ENCODE assay signal across 20 cellular contexts in the genomic region with DNA sequence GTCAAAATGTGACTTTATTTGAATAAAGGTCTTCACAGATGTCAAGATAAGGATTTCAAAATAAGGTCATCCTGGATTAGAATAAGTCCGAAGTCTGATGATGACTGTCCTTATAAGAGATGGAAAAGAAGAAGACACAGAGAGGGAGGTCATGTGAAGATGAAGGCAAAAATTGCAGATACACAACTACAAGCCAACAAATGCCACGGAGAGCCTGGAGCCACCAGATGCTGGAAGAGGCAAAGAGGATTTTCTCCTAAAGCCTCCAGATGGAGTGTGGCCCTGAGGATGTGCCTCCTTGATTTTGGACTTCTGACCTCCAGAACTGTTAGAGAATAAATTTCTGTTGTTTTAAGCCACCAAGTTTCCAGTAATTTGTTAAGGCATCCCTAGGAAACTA. TPM values are rescaled to one million over a fixed set of nuclear protein-coding genes. Genes with fewer than 3 reads are reported as not detected.
"Had no signal": no experiment of that assay in that cellular context is flagged by ENCODE, and none has a peak within 500 bp of the region (broad histone marks: within the 10 kb centered on the region; RNA-seq: fewer than 3 reads in every experiment).

No MANE protein-coding gene starts in this region.

- H3K27me3 Mint-ChIP-seq: activated naive CD8-positive, alpha-beta T cell had no signal

- H3K36me3 ChIP-seq: suprapubic skin had no signal

- H3K4me3 Mint-ChIP-seq: activated naive CD8-positive, alpha-beta T cell; natural killer cell treated with Interleukin-12 subunit alpha and Interleukin-12 subunit beta and Interleukin-15 and Interleukin-18, amount 100 ng/mL, for 72 hours; WTC11 had no signal

- FAIRE-seq: endothelial cell of umbilical vein had no signal

- H3K4me3 ChIP-seq: smooth muscle cell, suprapubic skin had no signal

- H3K4me1 ChIP-seq: foreskin keratinocyte, suprapubic skin had no signal

- H3K27ac Mint-ChIP-seq: activated naive CD8-positive, alpha-beta T cell; natural killer cell treated with Interleukin-12 subunit alpha and Interleukin-12 subunit beta and Interleukin-15 and Interleukin-18, amount 100 ng/mL, for 72 hours; progenitor cell of endocrine pancreas; WTC11 had no signal

- H3K9me3 ChIP-seq: suprapubic skin had no signal

- H3K27ac ChIP-seq: foreskin keratinocyte, suprapubic skin had no signal

- ATAC-seq: foreskin keratinocyte; natural killer cell treated with Interleukin-12 subunit alpha and Interleukin-12 subunit beta and Interleukin-15 and Interleukin-18, amount 100 ng/mL, for 72 hours; right cardiac atrium; WTC11 had no signal

- DNase-seq: activated CD4-positive, alpha-beta T cell treated with anti-CD3 and anti-CD28 coated beads for 48 hours; activated gamma-delta T cell treated with Interleukin-2 at 50 U/mL for 16 hours; activated T-cell treated with anti-CD3 and anti-CD28 coated beads, Interleukin-2, amount 50 U/mL, for 1 hour; anterior cingulate cortex; cortex of kidney; effector CD4-positive, alpha-beta T cell; foreskin keratinocyte; nucleus accumbens; right cardiac atrium; stimulated activated CD4-positive, alpha-beta T cell treated with anti-CD3 and anti-CD28 coated beads, Interleukin-4, amount 100 ng/mL, for 4 hours; stimulated activated CD8-positive, alpha-beta memory T cell treated with anti-CD3 and anti-CD28 coated beads, Interleukin-4, amount 100 ng/mL, for 48 hours; stimulated activated naive CD4-positive, alpha-beta T cell treated with Interleukin-2 at 50 U/mL for 16 hours; T-helper 2 cell had no signal

RNA-seq across cellular contexts. Expression of a gene that starts 31.2 kb away (rescaled TPM):
- total RNA-seq: endothelial cell of umbilical vein, foreskin keratinocyte, progenitor cell of endocrine pancreas, smooth muscle cell, suprapubic skin had no signal

RNA-seq across cellular contexts. Expression of a gene that starts 36.4 kb away (rescaled TPM):
- total RNA-seq: endothelial cell of umbilical vein, foreskin keratinocyte, progenitor cell of endocrine pancreas, smooth muscle cell had no signal
